10 cellular contexts compared by ENCODE assay signal in the genomic region with DNA sequence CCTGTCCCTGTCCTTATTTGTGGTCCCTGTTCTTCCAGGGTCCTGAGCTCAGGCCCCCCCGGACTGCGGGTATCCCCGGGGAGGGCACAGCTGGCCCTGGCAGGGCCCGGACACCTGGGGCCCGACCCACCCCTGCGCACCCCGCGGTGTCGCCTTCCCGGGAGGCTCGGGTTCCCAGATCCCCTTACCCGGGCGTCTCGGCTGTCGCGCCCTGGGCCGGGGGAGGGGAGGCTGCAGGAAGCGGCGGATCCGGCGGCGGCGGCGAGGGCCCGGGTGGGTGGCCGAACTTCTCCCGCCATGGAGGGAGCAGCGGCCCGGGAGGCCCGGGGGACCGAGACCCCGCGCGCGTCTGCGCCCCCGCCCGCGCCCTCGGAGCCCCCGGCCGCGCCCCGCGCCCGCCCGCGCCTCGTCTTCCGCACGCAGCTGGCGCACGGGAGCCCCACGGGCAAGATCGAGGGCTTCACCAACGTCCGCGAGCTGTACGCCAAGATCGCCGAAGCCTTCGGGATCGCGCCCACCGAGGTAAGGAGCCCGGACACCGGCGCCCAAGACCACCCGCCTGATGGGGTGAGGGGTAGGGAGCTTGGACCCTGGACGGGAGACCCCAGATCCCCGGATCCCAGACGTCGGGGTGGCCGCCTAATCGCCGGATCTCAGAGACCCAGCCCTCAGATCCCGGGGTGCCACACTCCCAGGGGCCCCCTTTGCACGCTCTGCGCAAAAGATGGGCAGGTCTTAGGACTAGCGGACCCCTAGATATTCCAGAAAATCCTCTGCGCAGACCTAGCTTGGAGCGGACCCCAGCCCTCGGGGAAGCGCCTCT. TPM values are rescaled to one million over a fixed set of nuclear protein-coding genes. Genes with fewer than 3 reads are reported as not detected.
DNase-seq lines count a peak whose midpoint lies in the region; ATAC-seq lines count a peak whose summit lies in the region.
"Had no signal": no experiment of that assay in that cellular context is flagged by ENCODE, and none has a peak within 500 bp of the region (broad histone marks: within the 10 kb centered on the region; RNA-seq: fewer than 3 reads in every experiment).

A gene with protein sequence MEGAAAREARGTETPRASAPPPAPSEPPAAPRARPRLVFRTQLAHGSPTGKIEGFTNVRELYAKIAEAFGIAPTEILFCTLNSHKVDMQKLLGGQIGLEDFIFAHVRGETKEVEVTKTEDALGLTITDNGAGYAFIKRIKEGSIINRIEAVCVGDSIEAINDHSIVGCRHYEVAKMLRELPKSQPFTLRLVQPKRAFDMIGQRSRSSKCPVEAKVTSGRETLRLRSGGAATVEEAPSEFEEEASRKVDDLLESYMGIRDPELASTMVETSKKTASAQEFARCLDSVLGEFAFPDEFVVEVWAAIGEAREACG (plus strand): TSS at position 178 of the 823 bp plus-strand sequence. CDS start 120 bp downstream, at position 298.

- no peak within 1 kb of the TSS for H3K27ac ChIP-seq in trophoblast cell (ENCODE audit: low read depth, low read length)

- H3K27me3 ChIP-seq in NT2/D1 (ENCODE audit: insufficient read depth, insufficient read length) (peaks cover 13% of the 10 kb centered on the region), trophoblast cell (ENCODE audit: insufficient read depth, low read length) (peaks cover 20% of the 10 kb centered on the region)

- H3K4me2 ChIP-seq in trophoblast cell (ENCODE audit: low read length) = peak within 1 kb of the TSS; percentile 6

- H2AFZ ChIP-seq in trophoblast cell (ENCODE audit: insufficient read depth, low read length, poor library complexity) = peak within 1 kb of the TSS; percentile 69

- no peak within 1 kb of the TSS for H3K4ac ChIP-seq in trophoblast cell (ENCODE audit: low read depth, low read length)

- H3K79me1 ChIP-seq in trophoblast cell (ENCODE audit: low read length) = peaks cover 2% of the 10 kb centered on the region

- H3K18ac ChIP-seq in trophoblast cell (ENCODE audit: low read length) = no peak within 1 kb of the TSS

- H3K23ac ChIP-seq in trophoblast cell (ENCODE audit: low read length) = no peak within 1 kb of the TSS

- H2BK5ac ChIP-seq in trophoblast cell (ENCODE audit: low read depth, low read length, poor library complexity) = no peak within 1 kb of the TSS

- H3K79me2 ChIP-seq in trophoblast cell (ENCODE audit: control insufficient read depth, insufficient read depth, low read length, poor library complexity) = no peaks in the 10 kb centered on the region

- H4K91ac ChIP-seq in trophoblast cell (ENCODE audit: low read depth, low read length) = no peak within 1 kb of the TSS

- peak within 1 kb of the TSS; percentile 34 for H2BK120ac ChIP-seq in trophoblast cell (ENCODE audit: insufficient read depth, low read length, poor library complexity)

- H3K4me3 ChIP-seq in NT2/D1 (ENCODE audit: insufficient read length, low read depth) (peak within 1 kb of the TSS; percentile 51), trophoblast cell (ENCODE audit: low read depth, low read length) (no peak within 1 kb of the TSS)

- ATAC-seq in esophagus mucosa (peak; percentile 27), GM18517 (IDR thresholded peaks at IDR 0.05; ENCODE audit: unreplicated experiment) (no peak), HG02759 (IDR thresholded peaks at IDR 0.05; ENCODE audit: unreplicated experiment) (no peak), HG02970 (IDR thresholded peaks at IDR 0.05; ENCODE audit: low FRiP score, unreplicated experiment) (no peak)

- no peak within 1 kb of the TSS for H2AK5ac ChIP-seq in trophoblast cell (ENCODE audit: low read length)

- peak within 1 kb of the TSS; percentile 51 for H4K12ac ChIP-seq in trophoblast cell (ENCODE audit: low read depth, low read length)

- DNase-seq in CD1c-positive myeloid dendritic cell (ENCODE audit: extremely low spot score) = peak; percentile 28
- DNase-seq in NT2/D1 (ENCODE audit: low read depth, low spot score) = no peak
- DNase-seq in trophoblast cell = no peak
- no peak for DNase-seq in cerebellar nuclear complex (lab: John Stamatoyannopoulos, UW)
- DNase-seq: GF-D8, NCI-H2081 had no signal

- H3K9ac ChIP-seq in NT2/D1 (ENCODE audit: insufficient read length, low read depth) (peak within 1 kb of the TSS; percentile 79), trophoblast cell (ENCODE audit: low read length) (no peak within 1 kb of the TSS)

- H3K4me1 ChIP-seq in NT2/D1 (ENCODE audit: insufficient read depth, insufficient read length) (peaks cover 4% of the 10 kb centered on the region), trophoblast cell (ENCODE audit: control insufficient read depth in 1 of 2, insufficient read depth in 2 of 2, low read length in 2 of 2) (peaks cover 0 to 3% of the 10 kb centered on the region in 2 experiments)

- no peaks in the 10 kb centered on the region for H3K36me3 ChIP-seq in NT2/D1 (ENCODE audit: insufficient read depth, insufficient read length, low read length)
- H3K36me3 ChIP-seq in trophoblast cell (ENCODE audit: control insufficient read depth in 1 of 2, insufficient read depth in 2 of 2, low read length in 2 of 2) = no peaks in the 10 kb centered on the region

- H2BK12ac ChIP-seq in trophoblast cell (ENCODE audit: low read length) = peak within 1 kb of the TSS; percentile 32

- peak within 1 kb of the TSS; percentile 26 for H3K14ac ChIP-seq in trophoblast cell (ENCODE audit: low read length)

- H4K8ac ChIP-seq in trophoblast cell (ENCODE audit: low read depth, low read length) = peak within 1 kb of the TSS; percentile 36

- no peaks in the 10 kb centered on the region; the same call in 1 of the 2 replicates for H3K9me3 ChIP-seq in NT2/D1 (ENCODE audit: insufficient read depth, low read length)
- peaks cover 8% of the 10 kb centered on the region for H3K9me3 ChIP-seq in trophoblast cell (ENCODE audit: insufficient read depth, low read depth, low read length)

- no CpG with 5 or more reads among the region's 84 CpGs for WGBS in trophoblast cell (ENCODE audit: extremely low coverage, insufficient coverage, insufficient read length)

RNA-seq across cellular contexts. Expression of the gene that starts here (rescaled TPM):
- total RNA-seq in esophagus mucosa = 0.28 TPM
- 0.68 and 0.89 TPM in 2 replicates for polyA plus RNA-seq in trophoblast cell (2013)

Comparison
In these comparisons a context has a peak if more than half of its experiments do, and no peak if none do; other contexts are left out.
1. Peak in ATAC-seq in esophagus mucosa; RNA of the gene not detected or under 1 TPM.